28 cellular contexts compared by ENCODE assay signal in genomic region chr10:126314848-126315247, GRCh38.
"Had no signal": no experiment of that assay in that cellular context is flagged by ENCODE, and none has a peak within 500 bp of the region (broad histone marks: within the 10 kb centered on the region; RNA-seq: fewer than 3 reads in every experiment).

No MANE protein-coding gene starts in this region.

- H3K4me3 ChIP-seq: colonic mucosa, left lung, lower lobe of right lung, ovary, spleen, suprapubic skin, tibial nerve had no signal

- H3K27ac ChIP-seq: colonic mucosa, epithelial cell of prostate, left lung, lower lobe of right lung, spleen, suprapubic skin, tibial nerve, VCaP had no signal

- DNase-seq: activated CD4-positive, alpha-beta T cell treated with anti-CD3 and anti-CD28 coated beads for 4 hours; activated CD4-positive, alpha-beta T cell treated with anti-CD3 and anti-CD28 coated beads, Interleukin-2, amount 50 U/mL, for 4 hours; activated CD8-positive, alpha-beta memory T cell treated with anti-CD3 and anti-CD28 coated beads, Interleukin-2, amount 50 U/mL, for 48 hours; activated gamma-delta T cell treated with Interleukin-2 at 50 U/mL for 16 hours; activated naive CD8-positive, alpha-beta T cell treated with anti-CD3 and anti-CD28 coated beads, Interleukin-2, amount 50 U/mL, for 24 hours; activated T-cell treated with anti-CD3 and anti-CD28 coated beads, Interleukin-2, amount 50 U/mL, for 24 hours; amygdala; colonic mucosa; effector CD8-positive, alpha-beta T cell; kidney glomerular epithelial cell; left lung; lower lobe of right lung; mesendoderm; ovary; retina; spleen; stimulated activated naive CD4-positive, alpha-beta T cell; T-helper 1 cell had no signal

- H3K27me3 Mint-ChIP-seq: activated naive CD8-positive, alpha-beta T cell treated with anti-CD3 and anti-CD28 coated beads, Interleukin-2, amount 50 U/mL, for 24 hours; activated T-cell treated with anti-CD3 and anti-CD28 coated beads, Interleukin-2, amount 50 U/mL, for 24 hours; activated T-helper 17 cell treated with anti-CD3 and anti-CD28 coated beads, Interleukin-2, amount 50 U/mL, for 72 hours had no signal

- H3K9me3 ChIP-seq: colonic mucosa, left lung, lower lobe of right lung, ovary, suprapubic skin, tibial nerve had no signal

- H3K4me1 Mint-ChIP-seq: activated naive CD4-positive, alpha-beta T cell treated with anti-CD3 and anti-CD28 coated beads, Interleukin-2, amount 50 U/mL, for 24 hours; activated naive CD8-positive, alpha-beta T cell treated with anti-CD3 and anti-CD28 coated beads, Interleukin-2, amount 50 U/mL, for 24 hours; activated T-helper 17 cell treated with anti-CD3 and anti-CD28 coated beads, Interleukin-2, amount 50 U/mL, for 72 hours had no signal

- H3K27ac Mint-ChIP-seq: activated naive CD4-positive, alpha-beta T cell treated with anti-CD3 and anti-CD28 coated beads, Interleukin-2, amount 50 U/mL, for 24 hours; activated naive CD8-positive, alpha-beta T cell treated with anti-CD3 and anti-CD28 coated beads, Interleukin-2, amount 50 U/mL, for 24 hours; activated T-cell treated with anti-CD3 and anti-CD28 coated beads, Interleukin-2, amount 50 U/mL, for 24 hours; activated T-helper 17 cell treated with anti-CD3 and anti-CD28 coated beads, Interleukin-2, amount 50 U/mL, for 72 hours; natural killer cell treated with Interleukin-12 subunit alpha and Interleukin-12 subunit beta and Interleukin-15 and Interleukin-18, amount 100 ng/mL, for 72 hours; progenitor cell of endocrine pancreas; T-helper 2 cell treated with Interferon-gamma antibody and Interleukin-4, amounts not matched to agents 5 μg/mL and 100 μg/mL, for 36 hours had no signal

- H3K36me3 Mint-ChIP-seq: activated naive CD4-positive, alpha-beta T cell treated with anti-CD3 and anti-CD28 coated beads, Interleukin-2, amount 50 U/mL, for 24 hours; natural killer cell treated with Interleukin-12 subunit alpha and Interleukin-12 subunit beta and Interleukin-15 and Interleukin-18, amount 100 ng/mL, for 72 hours had no signal

- H3K9me3 Mint-ChIP-seq: activated naive CD4-positive, alpha-beta T cell treated with anti-CD3 and anti-CD28 coated beads, Interleukin-2, amount 50 U/mL, for 24 hours; activated naive CD8-positive, alpha-beta T cell treated with anti-CD3 and anti-CD28 coated beads, Interleukin-2, amount 50 U/mL, for 24 hours; activated T-cell treated with anti-CD3 and anti-CD28 coated beads, Interleukin-2, amount 50 U/mL, for 24 hours; natural killer cell treated with Interleukin-12 subunit alpha and Interleukin-12 subunit beta and Interleukin-15 and Interleukin-18, amount 100 ng/mL, for 72 hours; T-helper 2 cell treated with Interferon-gamma antibody and Interleukin-4, amounts not matched to agents 5 μg/mL and 100 μg/mL, for 36 hours had no signal

- H3K4me3 Mint-ChIP-seq: activated naive CD4-positive, alpha-beta T cell treated with anti-CD3 and anti-CD28 coated beads, Interleukin-2, amount 50 U/mL, for 24 hours; activated naive CD8-positive, alpha-beta T cell treated with anti-CD3 and anti-CD28 coated beads, Interleukin-2, amount 50 U/mL, for 24 hours; activated T-cell treated with anti-CD3 and anti-CD28 coated beads, Interleukin-2, amount 50 U/mL, for 24 hours; activated T-helper 17 cell treated with anti-CD3 and anti-CD28 coated beads, Interleukin-2, amount 50 U/mL, for 72 hours; natural killer cell treated with Interleukin-12 subunit alpha and Interleukin-12 subunit beta and Interleukin-15 and Interleukin-18, amount 100 ng/mL, for 72 hours; T-helper 2 cell treated with Interferon-gamma antibody and Interleukin-4, amounts not matched to agents 5 μg/mL and 100 μg/mL, for 36 hours had no signal

- H3K36me3 ChIP-seq: colonic mucosa, left lung, lower lobe of right lung, ovary, spleen, suprapubic skin, tibial nerve had no signal

- H3K4me1 ChIP-seq: colonic mucosa, left lung, lower lobe of right lung, spleen had no signal

- H3K27me3 ChIP-seq: colonic mucosa, ovary, suprapubic skin, tibial nerve had no signal

- ATAC-seq: activated naive CD8-positive, alpha-beta T cell treated with anti-CD3 and anti-CD28 coated beads, Interleukin-2, amount 50 U/mL, for 24 hours; activated T-helper 17 cell treated with anti-CD3 and anti-CD28 coated beads, Interleukin-2, amount 50 U/mL, for 72 hours; left lung; lower lobe of right lung; sciatic nerve had no signal
